In the genomic region with DNA sequence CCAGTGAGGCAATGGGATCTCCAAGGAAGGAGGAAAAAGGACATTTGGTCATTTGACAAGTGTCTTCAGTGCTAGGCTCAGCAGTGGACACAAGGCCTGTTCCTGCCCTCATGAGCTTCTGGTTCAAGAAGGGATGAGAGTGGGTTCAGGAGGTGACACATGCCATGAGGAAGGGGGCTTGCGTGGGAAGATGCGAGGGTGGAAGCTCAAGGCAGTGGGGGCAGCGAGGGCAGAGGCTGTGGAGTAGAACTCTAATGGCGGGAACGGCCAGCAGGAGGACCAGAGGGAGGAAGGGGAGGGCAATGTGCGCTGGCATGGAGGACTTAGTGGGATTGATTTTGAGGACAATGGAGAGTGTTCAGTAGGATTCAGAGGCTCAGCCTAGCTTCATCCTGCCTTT, we compare ENCODE assay signal across 1 cellular context.
TF ChIP-seq lines count a peak whose summit lies in the region.

No MANE protein-coding gene starts in this region.

TF ChIP-seq in A549, 52 proteins besides CTCF, POLR2A, EP300 and RAD21:
- no peak for TF ChIP-seq MYC (IDR thresholded peaks at IDR 0.05; ENCODE audit: borderline replicate concordance, low read length)
- no peak for TF ChIP-seq RCOR1 (IDR thresholded peaks at IDR 0.05; ENCODE audit: low read depth, low read length)
- no peak for TF ChIP-seq EHF (CRISPR knock-in tag; IDR thresholded peaks at IDR 0.05)
- TF ChIP-seq, protein P1, sequence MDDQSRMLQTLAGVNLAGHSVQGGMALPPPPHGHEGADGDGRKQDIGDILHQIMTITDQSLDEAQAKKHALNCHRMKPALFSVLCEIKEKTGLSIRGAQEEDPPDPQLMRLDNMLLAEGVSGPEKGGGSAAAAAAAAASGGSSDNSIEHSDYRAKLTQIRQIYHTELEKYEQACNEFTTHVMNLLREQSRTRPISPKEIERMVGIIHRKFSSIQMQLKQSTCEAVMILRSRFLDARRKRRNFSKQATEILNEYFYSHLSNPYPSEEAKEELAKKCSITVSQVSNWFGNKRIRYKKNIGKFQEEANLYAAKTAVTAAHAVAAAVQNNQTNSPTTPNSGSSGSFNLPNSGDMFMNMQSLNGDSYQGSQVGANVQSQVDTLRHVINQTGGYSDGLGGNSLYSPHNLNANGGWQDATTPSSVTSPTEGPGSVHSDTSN (IDR thresholded peaks at IDR 0.05): no peak
- TF ChIP-seq SREBF2 (IDR thresholded peaks at IDR 0.05): no peak
- TF ChIP-seq, protein P2, sequence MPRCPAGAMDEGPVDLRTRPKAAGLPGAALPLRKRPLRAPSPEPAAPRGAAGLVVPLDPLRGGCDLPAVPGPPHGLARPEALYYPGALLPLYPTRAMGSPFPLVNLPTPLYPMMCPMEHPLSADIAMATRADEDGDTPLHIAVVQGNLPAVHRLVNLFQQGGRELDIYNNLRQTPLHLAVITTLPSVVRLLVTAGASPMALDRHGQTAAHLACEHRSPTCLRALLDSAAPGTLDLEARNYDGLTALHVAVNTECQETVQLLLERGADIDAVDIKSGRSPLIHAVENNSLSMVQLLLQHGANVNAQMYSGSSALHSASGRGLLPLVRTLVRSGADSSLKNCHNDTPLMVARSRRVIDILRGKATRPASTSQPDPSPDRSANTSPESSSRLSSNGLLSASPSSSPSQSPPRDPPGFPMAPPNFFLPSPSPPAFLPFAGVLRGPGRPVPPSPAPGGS (IDR thresholded peaks at IDR 0.05): no peak
- no peak for TF ChIP-seq FOSB (CRISPR knock-in tag; IDR thresholded peaks at IDR 0.05)
- TF ChIP-seq, protein P3, sequence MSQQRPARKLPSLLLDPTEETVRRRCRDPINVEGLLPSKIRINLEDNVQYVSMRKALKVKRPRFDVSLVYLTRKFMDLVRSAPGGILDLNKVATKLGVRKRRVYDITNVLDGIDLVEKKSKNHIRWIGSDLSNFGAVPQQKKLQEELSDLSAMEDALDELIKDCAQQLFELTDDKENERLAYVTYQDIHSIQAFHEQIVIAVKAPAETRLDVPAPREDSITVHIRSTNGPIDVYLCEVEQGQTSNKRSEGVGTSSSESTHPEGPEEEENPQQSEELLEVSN (IDR thresholded peaks at IDR 0.05; ENCODE audit: borderline replicate concordance, low read depth): no peak
- no peak for TF ChIP-seq CHD4 (IDR thresholded peaks at IDR 0.05; ENCODE audit: borderline replicate concordance)
- TF ChIP-seq, protein P4, sequence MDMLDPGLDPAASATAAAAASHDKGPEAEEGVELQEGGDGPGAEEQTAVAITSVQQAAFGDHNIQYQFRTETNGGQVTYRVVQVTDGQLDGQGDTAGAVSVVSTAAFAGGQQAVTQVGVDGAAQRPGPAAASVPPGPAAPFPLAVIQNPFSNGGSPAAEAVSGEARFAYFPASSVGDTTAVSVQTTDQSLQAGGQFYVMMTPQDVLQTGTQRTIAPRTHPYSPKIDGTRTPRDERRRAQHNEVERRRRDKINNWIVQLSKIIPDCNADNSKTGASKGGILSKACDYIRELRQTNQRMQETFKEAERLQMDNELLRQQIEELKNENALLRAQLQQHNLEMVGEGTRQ (IDR thresholded peaks at IDR 0.05): no peak
- no peak for TF ChIP-seq HOXB13 (CRISPR knock-in tag; IDR thresholded peaks at IDR 0.05; ENCODE audit: low read depth)
